ENCODE assay signal across 20 cellular contexts in genomic region chrX:150348365-150348764, GRCh38. TPM values are rescaled to one million over a fixed set of nuclear protein-coding genes. Genes with fewer than 3 reads are reported as not detected.
DNase-seq lines count a peak whose midpoint lies in the region; ATAC-seq, FAIRE-seq and TF ChIP-seq lines count a peak whose summit lies in the region.
"Had no signal": no experiment of that assay in that cellular context is flagged by ENCODE, and none has a peak within 500 bp of the region (broad histone marks: within the 10 kb centered on the region; RNA-seq: fewer than 3 reads in every experiment).

No MANE protein-coding gene starts in this region.

- H3K9ac ChIP-seq in HepG2 (ENCODE audit: insufficient read depth, low read depth, low read length) = no peak overlapping the region

- no peak overlapping the region for H3K27ac ChIP-seq in HEK293 (ENCODE audit: extremely low read depth, low read depth, low read length)
- H3K27ac ChIP-seq in PC-9 = no peak overlapping the region
- no peak overlapping the region for H3K27ac ChIP-seq in HepG2 (ENCODE audit: extremely low read length, insufficient read depth, low read length)
- H3K27ac ChIP-seq: colonic mucosa, skin epidermis, upper lobe of right lung had no signal

- H3K79me2 ChIP-seq in PC-9 (ENCODE audit: low read depth) (no peaks in the 10 kb centered on the region), HepG2 (ENCODE audit: insufficient read depth, low read length) (no peaks in the 10 kb centered on the region)

- in situ Hi-C loops in HepG2 (cut with HindIII; ENCODE audit: extremely low pct_ligation_motif_present, low pct_unique_long_range_greater_than_20kb) = no loop called here

- no peak for TF ChIP-seq EP300 in HepG2 (IDR thresholded peaks at IDR 0.05; ENCODE audit: low read depth in 2 of 2, low read length in 2 of 2)
- TF ChIP-seq EP300 in HepG2 (CRISPR knock-in tag; IDR thresholded peaks at IDR 0.05; ENCODE audit: borderline replicate concordance) = no peak

- H3K4me1 ChIP-seq in HEK293 (ENCODE audit: control insufficient read depth, insufficient read depth, low read length) = no peaks in the 10 kb centered on the region
- peaks cover 17% of the 10 kb centered on the region for H3K4me1 ChIP-seq in PC-9 (replicated peaks; ENCODE audit: insufficient read depth)
- no peaks in the 10 kb centered on the region for H3K4me1 ChIP-seq in HepG2 (ENCODE audit: insufficient read depth, low read length)
- H3K4me1 ChIP-seq: colonic mucosa, upper lobe of right lung had no signal

- TF ChIP-seq RAD21 in HepG2 (CRISPR knock-in tag; IDR thresholded peaks at IDR 0.05) = no peak

- H3K9me2 ChIP-seq in PC-9 (ENCODE audit: insufficient read depth) = no peaks in the 10 kb centered on the region

- FAIRE-seq in HepG2 (lab: Jason Lieb, UNC) = no peak
- FAIRE-seq: K562, kidney had no signal

- no peak for ATAC-seq in HepG2
- ATAC-seq: activated CD4-positive, CD25-positive, alpha-beta regulatory T cell treated with anti-CD3 and anti-CD28 coated beads, Interleukin-2, amount 50 U/mL, for 24 hours; K562; stimulated activated naive B cell treated with anti-CD40 and anti-IgM and Interleukin-4, amounts not matched to agents 10 μg/mL and 1 μg/mL and 100 μg/mL, for 72 hours; upper lobe of right lung had no signal

- BruUV-seq in PC-9 (replicated peaks; lab: Mats Ljungman, UMichigan) (no TSS peak), HepG2 (replicated peaks; lab: Mats Ljungman, UMichigan) (no TSS peak)

- H3K9me3 ChIP-seq in HEK293 (ENCODE audit: control insufficient read depth, insufficient read depth, low read depth, low read length) (no peaks in the 10 kb centered on the region), PC-9 (ENCODE audit: insufficient read depth, low read depth) (no peaks in the 10 kb centered on the region), HepG2 (ENCODE audit: low read length) (no peaks in the 10 kb centered on the region)
- H3K9me3 ChIP-seq: colonic mucosa, upper lobe of right lung had no signal

- DNase-seq in A172 (ENCODE audit: low spot score) (peak; percentile 29), PC-9 (peak; percentile 75 to 84), iPS DF 19.7 (ENCODE audit: low read depth, low spot score) (peak; percentile 47), NCI-H1092 (lab: John Stamatoyannopoulos, UW) (no peak), HepG2 (ENCODE audit: low spot score) (no peak), NAMALWA (ENCODE audit: low spot score) (no peak)
- DNase-seq in stimulated activated CD4-positive, alpha-beta T cell treated with anti-CD3 and anti-CD28 coated beads, Interleukin-1b, Interleukin-23, amount 100 ng/mL, for 48 hours = no peak
- DNase-seq: CD4-positive, alpha-beta memory T cell; colonic mucosa; HFFc6; kidney; NCI-H1105 treated with DMSO at 0.1 percent for 48 hours; NCI-H510A treated with DMSO at 0.1 percent for 48 hours; stimulated activated naive B cell treated with anti-CD40 and anti-IgM and Interleukin-4, amounts not matched to agents 10 μg/mL and 1 μg/mL and 100 μg/mL, for 72 hours; T-helper 1 cell; upper lobe of right lung had no signal

- TF ChIP-seq CTCF in HEK293 (tag by site-specific recombination; IDR thresholded peaks at IDR 0.05) = no peak
- TF ChIP-seq CTCF in PC-9 (conservative IDR thresholded peaks at IDR 0.05) = no peak
- TF ChIP-seq CTCF in HepG2 (CRISPR knock-in tag; IDR thresholded peaks at IDR 0.05) = no peak

- no peaks in the 10 kb centered on the region for H3F3A ChIP-seq in PC-9 (ENCODE audit: insufficient read depth, low read depth)

- H4K20me1 ChIP-seq in PC-9 (ENCODE audit: insufficient read depth) (no peaks in the 10 kb centered on the region), HepG2 (ENCODE audit: insufficient read depth, low read length) (no peaks in the 10 kb centered on the region)

- 0% methylated on average over 2 of the region's 4 CpGs for WGBS in HepG2 (ENCODE audit: low lambda C conversion rate)

- CTCF ChIA-PET in HEK293 (lab: Yijun Ruan, JAX) = interaction anchor here (0.8 to 1.1 kb wide), 2 partner anchors 147 to 1573 kb away, joined by 3 read pairs; no protein-coding TSS in a partner anchor
- CTCF ChIA-PET in PC-9 (lab: Charles Lee) = interaction anchor here (1.4 kb wide), 1 partner anchor 16 kb away, joined by 3 read pairs; no protein-coding TSS in a partner anchor
- CTCF ChIA-PET in HepG2 (lab: Yijun Ruan, JAX; ENCODE audit: low intra/inter-chr PET ratio, low total read pairs) = no interaction called here

- POLR2A ChIA-PET in HEK293 (lab: Yijun Ruan, JAX) (interaction anchor here (1.1 kb wide), 1 partner anchor 16 kb away, joined by 4 read pairs; no protein-coding TSS in a partner anchor), PC-9 (lab: Charles Lee; ENCODE audit: unreplicated experiment) (no interaction called here), HepG2 (lab: Yijun Ruan, JAX) (no interaction called here)

- H3K4me2 ChIP-seq in PC-9 (peak overlapping the region; percentile 55), HepG2 (ENCODE audit: low read depth, low read length) (no peak overlapping the region)

- H3K36me3 ChIP-seq in HEK293 (ENCODE audit: control insufficient read depth in 2 of 2, insufficient read depth in 1 of 2, low read length in 2 of 2) (no peaks in the 10 kb centered on the region), PC-9 (ENCODE audit: low read depth) (no peaks in the 10 kb centered on the region), HepG2 (replicated peaks in 1 of 2; ENCODE audit: control insufficient read depth in 1 of 2, insufficient read depth in 2 of 2, low read length in 2 of 2) (no peaks in the 10 kb centered on the region)
- H3K36me3 ChIP-seq: colonic mucosa, upper lobe of right lung had no signal

- TF ChIP-seq POLR2A in HepG2 (IDR thresholded peaks at IDR 0.05; ENCODE audit: insufficient read depth in 1 of 2, low read depth in 2 of 2, low read length in 2 of 2) = no peak

- H3K4me3 ChIP-seq in HEK293 (ENCODE audit: low read depth, low read length) (no peak overlapping the region), PC-9 (no peak overlapping the region), HepG2 (replicated peaks in 1 of 3; ENCODE audit: insufficient read depth in 1 of 3, low read depth in 2 of 3, low read length in 3 of 3) (no peak overlapping the region)
- H3K4me3 ChIP-seq: colonic mucosa, K562, skin epidermis, upper lobe of right lung had no signal

- H2AFZ ChIP-seq in PC-9 (no peak overlapping the region), HepG2 (ENCODE audit: low read length) (no peak overlapping the region)

- intact Hi-C loops in PC-9 (cut with micrococcal nuclease; ENCODE audit: unreplicated experiment) (no loop called here), HepG2 (cut with micrococcal nuclease; ENCODE audit: unreplicated experiment) (no loop called here)

- H3K27me3 ChIP-seq in PC-9 (ENCODE audit: insufficient read depth, low read depth) (no peaks in the 10 kb centered on the region), HepG2 (ENCODE audit: control insufficient read depth in 1 of 2, insufficient read depth in 2 of 2, low read length in 2 of 2) (no peaks in the 10 kb centered on the region; a peak in 1 of 5 replicates)
- H3K27me3 ChIP-seq: colonic mucosa, upper lobe of right lung had no signal

TF ChIP-seq in HEK293, 187 proteins besides CTCF, POLR2A, EP300 and RAD21:
- TF ChIP-seq GLIS1 (tag by site-specific recombination; IDR thresholded peaks at IDR 0.05) (peak; percentile 23; the same call in 1 of the 2 replicates), ZNF473 (tag by site-specific recombination; IDR thresholded peaks at IDR 0.05) (no peak)

TF ChIP-seq in HepG2, 621 proteins besides CTCF, POLR2A, EP300 and RAD21 (continues in another document):
- TF ChIP-seq ZFY (CRISPR knock-in tag; IDR thresholded peaks at IDR 0.05) (no peak), ZC3H13 (CRISPR knock-in tag; IDR thresholded peaks at IDR 0.05) (no peak), ZNF354B (CRISPR knock-in tag; IDR thresholded peaks at IDR 0.05) (no peak), ATF7 (IDR thresholded peaks at IDR 0.05) (no peak), ATF7 (CRISPR knock-in tag; IDR thresholded peaks at IDR 0.05) (no peak)

RNA-seq across cellular contexts. Expression of gene MAMLD1, which starts 14.8 kb away (rescaled TPM):
- total RNA-seq in A172 (2014; rRNA removed; shearing (Covaris generic)) = 4.4 and 4.5 TPM in 2 replicates
- total RNA-seq in PC-9 (2021) = 1.5 and 2.5 TPM in 2 replicates
- total RNA-seq in HepG2 (2016; rRNA removed; fragmentation: Illumina TruSeq; extraction: Trizol) = not detected in 2 replicates
- total RNA-seq in HepG2 (2016; cell fraction: cytosol; rRNA removed; fragmentation: Illumina TruSeq; extraction: Trizol; ENCODE audit: low read depth) = not detected in 2 replicates
- total RNA-seq in HepG2 (2016; cell fraction: insoluble cytoplasmic fraction; rRNA removed; fragmentation: Illumina TruSeq; extraction: Trizol) = 0.06 TPM in 1 of 2 replicates, not detected in the other
- total RNA-seq in HepG2 (2016; cell fraction: membrane; rRNA removed; fragmentation: Illumina TruSeq; extraction: Trizol) = not detected in 2 replicates
- total RNA-seq in HepG2 (2016; cell fraction: nucleus; rRNA removed; fragmentation: Illumina TruSeq; extraction: Trizol) = not detected in 2 replicates
- 0.01 TPM in 1 of 2 replicates, not detected in the other for polyA plus RNA-seq in HepG2 (2011; rRNA removed)
- not detected in 2 replicates for polyA plus RNA-seq in HepG2 (2011; cell fraction: cytosol; rRNA removed)
- polyA plus RNA-seq in HepG2 (2011; cell fraction: nucleus; rRNA removed) = 0.05 TPM in 1 of 2 replicates, not detected in the other
- not detected in 2 replicates for polyA plus RNA-seq in HepG2 (2012)
- 0.03 TPM in 1 of 2 replicates, not detected in the other for polyA plus RNA-seq in HepG2 (2016; cell fraction: cytosol; fragmentation: Illumina TruSeq; extraction: Trizol; ENCODE audit: low read depth)
- polyA plus RNA-seq in HepG2 (2016; cell fraction: insoluble cytoplasmic fraction; fragmentation: Illumina TruSeq; extraction: Trizol; ENCODE audit: low read depth) = not detected in 2 replicates
- polyA plus RNA-seq in HepG2 (2016; cell fraction: membrane; fragmentation: Illumina TruSeq; extraction: Trizol; ENCODE audit: low read depth) = not detected in 2 replicates
- polyA plus RNA-seq in HepG2 (2016; cell fraction: nucleus; fragmentation: Illumina TruSeq; extraction: Trizol; ENCODE audit: insufficient read depth, low read depth) = 0.20 TPM in 1 of 2 replicates, not detected in the other
- 6.9 TPM in 1 of 2 replicates, not detected in the other for polyA minus RNA-seq in HepG2 (2011; rRNA and poly(A)+ RNA removed; ENCODE audit: low replicate concordance)
- not detected in 2 replicates for polyA minus RNA-seq in HepG2 (2011; cell fraction: cytosol; rRNA and poly(A)+ RNA removed)
- 0.13 TPM in 1 of 2 replicates, not detected in the other for polyA minus RNA-seq in HepG2 (2011; cell fraction: nucleus; rRNA and poly(A)+ RNA removed)

Comparison
In these comparisons a context has a peak if more than half of its experiments do, and no peak if none do; other contexts are left out.
1. DNase-seq: peak in A172 (single experiment), PC-9 (2 of 2) and iPS DF 19.7 (single experiment); none in NCI-H1092 (single experiment), stimulated activated CD4-positive, alpha-beta T cell treated with anti-CD3 and anti-CD28 coated beads, Interleukin-1b, Interleukin-23, amount 100 ng/mL, for 48 hours (single experiment), HepG2 (single experiment) and NAMALWA (single experiment).